Comparison of ENCODE assay signal across 17 cellular contexts in the genomic region with DNA sequence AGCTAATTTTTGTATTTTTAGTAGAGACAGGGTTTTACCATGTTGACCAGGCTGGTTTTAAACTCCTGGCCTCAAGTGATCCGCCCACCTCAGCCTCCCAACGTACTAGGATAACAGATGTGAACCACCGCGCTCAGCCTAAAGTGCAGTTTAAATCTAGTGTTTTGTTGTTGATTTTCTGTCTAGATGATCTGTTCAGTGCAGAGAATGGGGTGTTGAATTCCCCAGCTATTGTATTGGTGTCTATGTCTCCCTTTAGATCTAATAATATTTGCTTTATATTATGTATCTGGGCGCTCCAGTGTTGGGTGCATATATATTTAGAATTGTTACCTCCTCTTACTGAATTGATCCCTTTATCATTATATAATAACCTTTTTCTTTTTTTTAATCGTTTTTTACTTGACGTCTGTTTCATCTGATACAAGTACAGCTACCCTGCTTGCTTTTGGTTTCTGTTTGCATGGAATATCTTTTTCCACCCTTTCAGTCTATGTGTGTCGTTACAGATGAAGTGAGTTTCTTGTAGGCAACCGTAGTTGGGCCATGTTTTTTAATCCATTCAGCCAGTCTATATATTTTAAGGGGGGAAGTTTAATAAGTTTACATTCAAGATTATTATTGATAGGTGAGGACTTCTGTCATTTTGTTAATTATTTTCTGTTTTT. TPM values are rescaled to one million over a fixed set of nuclear protein-coding genes. Genes with fewer than 3 reads are reported as not detected.
DNase-seq lines count a peak whose midpoint lies in the region; ATAC-seq and TF ChIP-seq lines count a peak whose summit lies in the region.
"Had no signal": no experiment of that assay in that cellular context is flagged by ENCODE, and none has a peak within 500 bp of the region (broad histone marks: within the 10 kb centered on the region; RNA-seq: fewer than 3 reads in every experiment).

No MANE protein-coding gene starts in this region.

- H3K36me3 Mint-ChIP-seq in T-helper 17 cell (ENCODE audit: low read depth): peaks cover 5% of the 10 kb centered on the region
- peaks cover 33% of the 10 kb centered on the region for H3K36me3 Mint-ChIP-seq in central memory CD8-positive, alpha-beta T cell (ENCODE audit: insufficient read depth)

- DNase-seq in stimulated activated naive CD8-positive, alpha-beta T cell treated with anti-CD3 and anti-CD28 coated beads, Interleukin-15, Interleukin-2, amounts not matched to agents 100 U/mL and 50 U/mL, for 24 hours: no peak
- no peak for DNase-seq in stimulated activated naive CD8-positive, alpha-beta T cell treated with anti-CD3 and anti-CD28 coated beads, Interleukin-15, amount 100 ng/mL, for 72 hours
- DNase-seq in T-helper 17 cell: no peak
- no peak for DNase-seq in central memory CD8-positive, alpha-beta T cell (ENCODE audit: low spot score in 2 of 2)
- no peak for DNase-seq in cerebellar nuclear complex (lab: John Stamatoyannopoulos, UW)
- DNase-seq in NCI-H446 (lab: John Stamatoyannopoulos, UW): no peak
- no peak for DNase-seq in RWPE1 (ENCODE audit: low spot score)
- DNase-seq: Calu3, dermis blood vessel endothelial cell, naive B cell, NCI-H1694 treated with DMSO at 0.1 percent for 48 hours, upper lobe of right lung had no signal

- no peaks in the 10 kb centered on the region for H3K27me3 ChIP-seq in thymus (ENCODE audit: control insufficient read depth, insufficient read depth)
- H3K27me3 ChIP-seq: foreskin keratinocyte, hepatocyte, upper lobe of right lung had no signal

- H3K4me3 ChIP-seq in thymus (ENCODE audit: low read length): no peak overlapping the region
- H3K4me3 ChIP-seq: hepatocyte, upper lobe of right lung had no signal

- H3K27ac ChIP-seq in thymus (ENCODE audit: low read depth): peak overlapping the region; percentile 52
- no peak overlapping the region for H3K27ac ChIP-seq in RWPE1
- H3K27ac ChIP-seq: foreskin keratinocyte, upper lobe of right lung had no signal

- H3K9me3 ChIP-seq in T-helper 17 cell (ENCODE audit: control insufficient read depth, low read length, poor library complexity, severe bottlenecking) (no peaks in the 10 kb centered on the region), thymus (ENCODE audit: control insufficient read depth) (no peaks in the 10 kb centered on the region)
- H3K9me3 ChIP-seq: upper lobe of right lung had no signal

- CTCF ChIA-PET in RWPE1 (lab: Yijun Ruan, JAX): no interaction called here

- H3K4me1 ChIP-seq in thymus (ENCODE audit: control insufficient read depth, insufficient read depth, low read length): no peaks in the 10 kb centered on the region
- H3K4me1 ChIP-seq: foreskin keratinocyte, upper lobe of right lung had no signal

- H3K4me3 Mint-ChIP-seq in stimulated activated naive CD8-positive, alpha-beta T cell treated with anti-CD3 and anti-CD28 coated beads, Interleukin-15, amount 100 ng/mL, for 72 hours: peak overlapping the region in 1 of 2 donors; percentile 47
- peak overlapping the region; percentile 85 for H3K4me3 Mint-ChIP-seq in T-helper 17 cell
- peak overlapping the region; percentile 68 for H3K4me3 Mint-ChIP-seq in central memory CD8-positive, alpha-beta T cell
- H3K4me3 Mint-ChIP-seq: naive B cell had no signal

- WGBS in thymus: 96% methylated on average over 9 of the region's 9 CpGs

- TF ChIP-seq CTCF in RWPE1 (conservative IDR thresholded peaks at IDR 0.05; ENCODE audit: low read depth): no peak

- no peaks in the 10 kb centered on the region for H3K27me3 Mint-ChIP-seq in stimulated activated naive CD8-positive, alpha-beta T cell treated with anti-CD3 and anti-CD28 coated beads, Interleukin-15, amount 100 ng/mL, for 72 hours
- no peaks in the 10 kb centered on the region for H3K27me3 Mint-ChIP-seq in T-helper 17 cell
- no peaks in the 10 kb centered on the region for H3K27me3 Mint-ChIP-seq in central memory CD8-positive, alpha-beta T cell
- H3K27me3 Mint-ChIP-seq: naive B cell had no signal

- no peaks in the 10 kb centered on the region for H3K36me3 ChIP-seq in thymus (ENCODE audit: control insufficient read depth, insufficient read depth)
- H3K36me3 ChIP-seq: upper lobe of right lung had no signal

- POLR2A ChIA-PET in RWPE1 (lab: Yijun Ruan, JAX; ENCODE audit: low non-redundant PET): no interaction called here

- no peak overlapping the region for H3K27ac Mint-ChIP-seq in stimulated activated naive CD8-positive, alpha-beta T cell treated with anti-CD3 and anti-CD28 coated beads, Interleukin-15, amount 100 ng/mL, for 72 hours
- peak overlapping the region; percentile 100 for H3K27ac Mint-ChIP-seq in T-helper 17 cell
- H3K27ac Mint-ChIP-seq in central memory CD8-positive, alpha-beta T cell (ENCODE audit: low read depth): peak overlapping the region; percentile 100
- H3K27ac Mint-ChIP-seq: naive B cell had no signal

- peak; percentile 44 for ATAC-seq in stimulated activated naive CD8-positive, alpha-beta T cell treated with anti-CD3 and anti-CD28 coated beads, Interleukin-15, Interleukin-2, amounts not matched to agents 100 U/mL and 50 U/mL, for 24 hours
- no peak for ATAC-seq in stimulated activated naive CD8-positive, alpha-beta T cell treated with anti-CD3 and anti-CD28 coated beads, Interleukin-15, amount 100 ng/mL, for 72 hours
- ATAC-seq in T-helper 17 cell: peak; percentile 42
- no peak for ATAC-seq in central memory CD8-positive, alpha-beta T cell (replicated peaks; ENCODE audit: extremely low read depth, poor library complexity, severe bottlenecking)
- ATAC-seq: foreskin keratinocyte, HCT116, upper lobe of right lung had no signal

- peaks cover 48% of the 10 kb centered on the region for H3K4me1 Mint-ChIP-seq in stimulated activated naive CD8-positive, alpha-beta T cell treated with anti-CD3 and anti-CD28 coated beads, Interleukin-15, amount 100 ng/mL, for 72 hours
- H3K4me1 Mint-ChIP-seq in T-helper 17 cell: peaks cover 42% of the 10 kb centered on the region
- H3K4me1 Mint-ChIP-seq in central memory CD8-positive, alpha-beta T cell: peaks cover 58% of the 10 kb centered on the region
- H3K4me1 Mint-ChIP-seq: naive B cell had no signal

- H3K9me3 Mint-ChIP-seq in stimulated activated naive CD8-positive, alpha-beta T cell treated with anti-CD3 and anti-CD28 coated beads, Interleukin-15, amount 100 ng/mL, for 72 hours: no peaks in the 10 kb centered on the region
- peaks cover 5% of the 10 kb centered on the region for H3K9me3 Mint-ChIP-seq in central memory CD8-positive, alpha-beta T cell

RNA-seq across cellular contexts. Expression of a gene that starts 34.3 kb away (rescaled TPM):
- total RNA-seq in T-helper 17 cell: 10 to 100 TPM; 18.5 to 28.3 TPM
- polyA plus RNA-seq in thymus: 10.0 TPM
- total RNA-seq: MCF 10A had no signal

RNA-seq across cellular contexts. Expression of a gene that starts 50.9 kb away (rescaled TPM):
- 100 to 1,000 TPM; 558 to 772 TPM for total RNA-seq in T-helper 17 cell
- polyA plus RNA-seq in thymus: 244 TPM

Comparison
In these comparisons a context has a peak if more than half of its experiments do, and no peak if none do; other contexts are left out.
1. ATAC-seq: peak in stimulated activated naive CD8-positive, alpha-beta T cell treated with anti-CD3 and anti-CD28 coated beads, Interleukin-15, Interleukin-2, amounts not matched to agents 100 U/mL and 50 U/mL, for 24 hours (single experiment) and T-helper 17 cell (single experiment); none in stimulated activated naive CD8-positive, alpha-beta T cell treated with anti-CD3 and anti-CD28 coated beads, Interleukin-15, amount 100 ng/mL, for 72 hours (single experiment) and central memory CD8-positive, alpha-beta T cell (single experiment).
2. H3K27ac Mint-ChIP-seq: peak in T-helper 17 cell (single experiment) and central memory CD8-positive, alpha-beta T cell (single experiment); none in stimulated activated naive CD8-positive, alpha-beta T cell treated with anti-CD3 and anti-CD28 coated beads, Interleukin-15, amount 100 ng/mL, for 72 hours (0 of 2).